23 cellular contexts compared by ENCODE assay signal in genomic region chr15:56723787-56724186, GRCh38. TPM values are rescaled to one million over a fixed set of nuclear protein-coding genes. Genes with fewer than 3 reads are reported as not detected.
DNase-seq lines count a peak whose midpoint lies in the region; ATAC-seq, FAIRE-seq and TF ChIP-seq lines count a peak whose summit lies in the region.
"Had no signal": no experiment of that assay in that cellular context is flagged by ENCODE, and none has a peak within 500 bp of the region (broad histone marks: within the 10 kb centered on the region; RNA-seq: fewer than 3 reads in every experiment).

No MANE protein-coding gene starts in this region.

- TF ChIP-seq POLR2A in GM12891 (IDR thresholded peaks at IDR 0.05; ENCODE audit: low read depth, low read length), result no peak

- H3K9me3 ChIP-seq in KOPT-K1 (ENCODE audit: insufficient read depth, low read length, poor library complexity, severe bottlenecking), result no peaks in the 10 kb centered on the region
- H3K9me3 ChIP-seq in naive thymus-derived CD4-positive, alpha-beta T cell (ENCODE audit: control insufficient read depth in 2 of 3, low read length in 3 of 3), result no peaks in the 10 kb centered on the region
- H3K9me3 ChIP-seq: BLaER1 had no signal

- peak overlapping the region; percentile 64 for H3K27ac ChIP-seq in KOPT-K1 (ENCODE audit: low read depth, low read length, poor library complexity, severe bottlenecking)
- no peak overlapping the region for H3K27ac ChIP-seq in naive thymus-derived CD4-positive, alpha-beta T cell (ENCODE audit: low read depth, low read length)
- H3K27ac ChIP-seq: BLaER1 had no signal

- POLR2A ChIA-PET in naive thymus-derived CD4-positive, alpha-beta T cell (lab: Charles Lee), result interaction anchor here (1.2 kb wide), 1 partner anchor 9 kb away, joined by 3 read pairs; no protein-coding TSS in a partner anchor

- intact Hi-C loops in naive thymus-derived CD4-positive, alpha-beta T cell (cut with micrococcal nuclease), result no loop called here

- H3K9me3 Mint-ChIP-seq in activated T-helper 17 cell treated with anti-CD3 and anti-CD28 coated beads, Interleukin-2, amount 50 U/mL, for 72 hours, result no peaks in the 10 kb centered on the region
- H3K9me3 Mint-ChIP-seq in naive thymus-derived CD4-positive, alpha-beta T cell, result peaks cover 0 to 6% (median 0%) of the 10 kb centered on the region in 11 donors
- H3K9me3 Mint-ChIP-seq: CD4-positive, alpha-beta memory T cell had no signal

- DNase-seq in GM12891 (ENCODE audit: insufficient read length, low spot score), result no peak
- no peak for DNase-seq in naive thymus-derived CD4-positive, alpha-beta T cell
- no peak for DNase-seq in epidermal melanocyte (ENCODE audit: insufficient read length, low spot score)
- DNase-seq in foreskin melanocyte, result no peak
- DNase-seq: Calu3; CD4-positive, alpha-beta memory T cell; DMS153; KBM-7; NCI-H1105; NCI-H146; NCI-H2029 treated with DMSO at 0.1 percent for 48 hours; NCI-H2171 treated with DMSO at 0.1 percent for 48 hours; NCI-H526; PC-3; RPMI8226; SHP77 had no signal

- peaks cover 21% of the 10 kb centered on the region for H3K4me1 Mint-ChIP-seq in activated T-helper 17 cell treated with anti-CD3 and anti-CD28 coated beads, Interleukin-2, amount 50 U/mL, for 72 hours
- H3K4me1 Mint-ChIP-seq in naive thymus-derived CD4-positive, alpha-beta T cell, result peaks cover 40 to 87% (median 77%) of the 10 kb centered on the region in 7 donors

- ATAC-seq in activated T-helper 17 cell treated with anti-CD3 and anti-CD28 coated beads, Interleukin-2, amount 50 U/mL, for 72 hours (replicated peaks), result no peak
- ATAC-seq in naive thymus-derived CD4-positive, alpha-beta T cell, result no peak
- no peak for ATAC-seq in GM18909 (IDR thresholded peaks at IDR 0.05; ENCODE audit: poor library complexity, unreplicated experiment)
- ATAC-seq: PC-3 had no signal

- H3K4me3 Mint-ChIP-seq in activated T-helper 17 cell treated with anti-CD3 and anti-CD28 coated beads, Interleukin-2, amount 50 U/mL, for 72 hours, result no peak overlapping the region
- peak overlapping the region in 6 of 10 donors; percentile 0 to 68 (median 7) for H3K4me3 Mint-ChIP-seq in naive thymus-derived CD4-positive, alpha-beta T cell

- H3K27ac Mint-ChIP-seq in activated T-helper 17 cell treated with anti-CD3 and anti-CD28 coated beads, Interleukin-2, amount 50 U/mL, for 72 hours, result peak overlapping the region; percentile 44
- peak overlapping the region in 4 of 9 donors; percentile 2 to 35 (median 13) for H3K27ac Mint-ChIP-seq in naive thymus-derived CD4-positive, alpha-beta T cell

- H3K27me3 ChIP-seq in naive thymus-derived CD4-positive, alpha-beta T cell (ENCODE audit: control insufficient read depth in 2 of 2, insufficient read depth in 2 of 2, low read length in 2 of 2), result no peaks in the 10 kb centered on the region
- H3K27me3 ChIP-seq: BLaER1 had no signal

- peaks cover 10% of the 10 kb centered on the region; the same call in 1 of the 2 replicates for H3K36me3 ChIP-seq in KOPT-K1 (ENCODE audit: insufficient read depth, low read length)
- H3K36me3 ChIP-seq in naive thymus-derived CD4-positive, alpha-beta T cell (ENCODE audit: control insufficient read depth in 2 of 3, insufficient read depth in 3 of 3, low read length in 3 of 3), result no peaks in the 10 kb centered on the region

- peak; percentile 13 for FAIRE-seq in GM12891 (lab: Jason Lieb, UNC)
- FAIRE-seq: G401.6, GM19239, H54 had no signal

- no peak overlapping the region for H3K4me3 ChIP-seq in naive thymus-derived CD4-positive, alpha-beta T cell (ENCODE audit: low read length)
- H3K4me3 ChIP-seq: BLaER1 had no signal

- peaks cover 33% of the 10 kb centered on the region for H3K36me3 Mint-ChIP-seq in activated T-helper 17 cell treated with anti-CD3 and anti-CD28 coated beads, Interleukin-2, amount 50 U/mL, for 72 hours (ENCODE audit: low read depth)
- H3K36me3 Mint-ChIP-seq in naive thymus-derived CD4-positive, alpha-beta T cell, result peaks cover 3 to 56% (median 38%) of the 10 kb centered on the region in 5 donors

- H3K4me1 ChIP-seq in naive thymus-derived CD4-positive, alpha-beta T cell (ENCODE audit: control insufficient read depth in 2 of 2, insufficient read depth in 2 of 2, low read length in 2 of 2), result peaks cover 0 to 17% of the 10 kb centered on the region in 2 donors
- H3K4me1 ChIP-seq: BLaER1 had no signal

- no peaks in the 10 kb centered on the region for H3K27me3 Mint-ChIP-seq in activated T-helper 17 cell treated with anti-CD3 and anti-CD28 coated beads, Interleukin-2, amount 50 U/mL, for 72 hours
- H3K27me3 Mint-ChIP-seq in naive thymus-derived CD4-positive, alpha-beta T cell, result no peaks in the 10 kb centered on the region
- H3K27me3 Mint-ChIP-seq: CD4-positive, alpha-beta memory T cell had no signal

- CTCF ChIA-PET in naive thymus-derived CD4-positive, alpha-beta T cell (lab: Charles Lee), result no interaction called here

TF ChIP-seq in GM12891, 5 proteins besides CTCF, POLR2A, EP300 and RAD21:
- TF ChIP-seq PAX5 (IDR thresholded peaks at IDR 0.05; ENCODE audit: insufficient read depth, low read length, severe bottlenecking) (no peak), SPI1 (IDR thresholded peaks at IDR 0.05; ENCODE audit: low read depth, low read length) (no peak), POLR2AphosphoS5 (IDR thresholded peaks at IDR 0.05; ENCODE audit: low read depth, low read length) (no peak)

RNA-seq across cellular contexts. Expression of gene ZNF280D, which starts 9.5 kb away (rescaled TPM):
- polyA plus RNA-seq in GM12891 (2012; ENCODE audit: low read depth, missing spikeins), result 4.8 TPM
- total RNA-seq in activated T-helper 17 cell treated with anti-CD3 and anti-CD28 coated beads, Interleukin-2, amount 50 U/mL, for 72 hours, result 10 to 100 TPM; 16.3 to 18.4 TPM
- total RNA-seq in naive thymus-derived CD4-positive, alpha-beta T cell, result 10 to 100 TPM; 36.9 to 59.0 (median 41.1) TPM
- polyA plus RNA-seq in naive thymus-derived CD4-positive, alpha-beta T cell, result 10 to 100 TPM in 1 of 2 donors, 1 to 10 TPM in 1; 9.3 to 17.6 TPM
